18 cellular contexts compared by ENCODE assay signal in genomic region chr5:147461915-147462314, GRCh38.
"Had no signal": no experiment of that assay in that cellular context is flagged by ENCODE, and none has a peak within 500 bp of the region (broad histone marks: within the 10 kb centered on the region; RNA-seq: fewer than 3 reads in every experiment).

No MANE protein-coding gene starts in this region.

- DNase-seq: activated CD4-positive, alpha-beta T cell treated with anti-CD3 and anti-CD28 coated beads for 1 hour; activated CD4-positive, alpha-beta T cell treated with anti-CD3 and anti-CD28 coated beads, Interleukin-2, amount 50 U/mL, for 48 hours; activated CD8-positive, alpha-beta memory T cell treated with anti-CD3 and anti-CD28 coated beads, Interleukin-2, amount 10 ng/mL, durations not matched to agents 7 days and 5 days; activated naive CD4-positive, alpha-beta T cell treated with anti-CD3 and anti-CD28 coated beads, Interleukin-2, amount 10 ng/mL, durations not matched to agents 7 days and 5 days; activated T-cell treated with anti-CD3 and anti-CD28 coated beads, Interleukin-2, amount 50 U/mL, for 1 hour; caudate nucleus; colonic mucosa; heart left ventricle; immature natural killer cell; left colon; naive B cell; sigmoid colon; stimulated activated CD4-positive, alpha-beta T cell treated with anti-CD3 and anti-CD28 coated beads, Interleukin-12 subunit alpha, Interleukin-12 subunit beta, amount 100 ng/mL, for 4 hours; stimulated activated CD4-positive, alpha-beta T cell treated with anti-CD3 and anti-CD28 coated beads, Interleukin-2, amount 100 ng/mL, for 24 hours; stomach; T-cell; testis; upper lobe of right lung had no signal
